In the genomic region with DNA sequence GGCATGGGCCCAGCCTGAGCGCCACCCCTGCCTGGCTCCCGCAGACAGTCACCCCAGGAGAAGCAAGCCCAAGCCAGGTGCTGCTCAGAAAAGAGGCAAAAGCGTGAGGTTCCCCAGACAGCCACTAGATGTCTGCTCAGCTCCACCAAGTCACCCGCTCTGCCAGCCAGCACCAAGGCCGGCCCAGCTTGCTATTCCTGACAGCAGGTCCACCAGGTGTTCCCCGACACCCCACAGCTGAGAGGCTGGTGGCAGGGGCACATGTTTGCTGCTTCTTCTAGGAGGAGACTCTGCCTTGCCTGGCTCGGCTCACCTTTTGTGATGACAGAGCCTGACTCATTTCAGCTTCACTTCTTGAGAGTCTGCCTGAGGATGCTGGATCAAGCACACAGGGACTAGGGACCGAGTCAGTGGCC, we compare ENCODE assay signal across 8 cellular contexts.
DNase-seq lines count a peak whose midpoint lies in the region; ATAC-seq and TF ChIP-seq lines count a peak whose summit lies in the region.

No MANE protein-coding gene starts in this region.

- peak; percentile 56 to 79 for TF ChIP-seq CTCF in right atrium auricular region (IDR thresholded peaks at IDR 0.05)
- peak; percentile 77 for TF ChIP-seq CTCF in retinal pigment epithelial cell (conservative IDR thresholded peaks at IDR 0.05; ENCODE audit: low read depth, low read length)

- H3K4me3 ChIP-seq in right atrium auricular region (no peak overlapping the region), retinal pigment epithelial cell (ENCODE audit: low read length) (no peak overlapping the region)

- H3K9me3 ChIP-seq in right atrium auricular region = no peaks in the 10 kb centered on the region

- no peaks in the 10 kb centered on the region for H3K27me3 ChIP-seq in right atrium auricular region

- peaks cover 0 to 5% of the 10 kb centered on the region in 2 donors for H3K4me1 ChIP-seq in right atrium auricular region

- ATAC-seq in GM19452 (IDR thresholded peaks at IDR 0.05; ENCODE audit: unreplicated experiment) (peak; percentile 85), HG03565 (IDR thresholded peaks at IDR 0.05; ENCODE audit: unreplicated experiment) (peak; percentile 76)

- no peaks in the 10 kb centered on the region for H3K36me3 ChIP-seq in right atrium auricular region

- DNase-seq in DMS153 treated with DMSO at 0.1 percent for 48 hours (lab: John Stamatoyannopoulos, UW; ENCODE audit: unreplicated experiment) = peak; percentile 59
- DNase-seq in NCI-H82 treated with DMSO at 0.1 percent for 48 hours (lab: John Stamatoyannopoulos, UW; ENCODE audit: unreplicated experiment) = peak; percentile 61
- peak; percentile 51 for DNase-seq in amniotic epithelial cell (ENCODE audit: low read depth)
- DNase-seq in right atrium auricular region (ENCODE audit: low spot score) = no peak
- peak; percentile 24 for DNase-seq in retinal pigment epithelial cell (ENCODE audit: low read depth)
- DNase-seq in T-helper 9 cell = no peak

- no peak overlapping the region for H3K27ac ChIP-seq in right atrium auricular region

Comparison
In these comparisons a context has a peak if more than half of its experiments do, and no peak if none do; other contexts are left out.
1. DNase-seq: peak in DMS153 treated with DMSO at 0.1 percent for 48 hours (single experiment), NCI-H82 treated with DMSO at 0.1 percent for 48 hours (single experiment), amniotic epithelial cell (single experiment) and retinal pigment epithelial cell (single experiment); none in right atrium auricular region (single experiment) and T-helper 9 cell (single experiment).